8 cellular contexts compared by ENCODE assay signal in genomic region chr10:73625004-73625883, GRCh38. TPM values are rescaled to one million over a fixed set of nuclear protein-coding genes. Genes with fewer than 3 reads are reported as not detected.
A peak's percentile ranks its signal among the peaks of the same experiment; 100 is the strongest.
DNase-seq lines count a peak whose midpoint lies in the region; ATAC-seq and TF ChIP-seq lines count a peak whose summit lies in the region.

No MANE protein-coding gene starts in this region.

- under 1% methylated on average over 45 of the region's 46 CpGs for WGBS in mesenchymal stem cell
- 1% methylated on average over 44 to 45 of the region's 46 CpGs for WGBS in thyroid gland, 2 donors

- peak overlapping the region; percentile 95 for H3K9ac ChIP-seq in endocrine pancreas (ENCODE audit: control insufficient read depth, insufficient read depth, low read length)
- H3K9ac ChIP-seq in mesenchymal stem cell (ENCODE audit: low read length), result peak overlapping the region; percentile 98

- no peak overlapping the region for H2BK12ac ChIP-seq in mesenchymal stem cell (ENCODE audit: low read length in 2 of 2)

- H2BK120ac ChIP-seq in mesenchymal stem cell (ENCODE audit: low read depth, low read length), result no peak overlapping the region

- DNase-seq in COLO668 (lab: John Stamatoyannopoulos, UW; ENCODE audit: unreplicated experiment), result peak; percentile 32
- DNase-seq in SJSA1 (ENCODE audit: low read depth in 1 of 2, low spot score in 2 of 2), result peak in 1 of 2 experiments; percentile 44
- DNase-seq in mesenchymal stem cell, result peak; percentile 60
- peak; percentile 19 to 37 for DNase-seq in thyroid gland
- no peak for DNase-seq in NCI-H1048 (lab: John Stamatoyannopoulos, UW)

- H2BK15ac ChIP-seq in mesenchymal stem cell (ENCODE audit: low read depth, poor library complexity, severe bottlenecking), result peak overlapping the region; percentile 31

- ATAC-seq in GM19043 (IDR thresholded peaks at IDR 0.05; ENCODE audit: low read depth, unreplicated experiment) (peak; percentile 20), HG03354 (IDR thresholded peaks at IDR 0.05; ENCODE audit: poor library complexity, severe bottlenecking, unreplicated experiment) (peak; percentile 53)

- peak overlapping the region; percentile 53 for H3K4me3 ChIP-seq in SJSA1
- peak overlapping the region; percentile 76 for H3K4me3 ChIP-seq in endocrine pancreas (ENCODE audit: control insufficient read depth, insufficient read depth, low read length)
- H3K4me3 ChIP-seq in mesenchymal stem cell (ENCODE audit: insufficient read depth in 1 of 2, low read depth in 1 of 2, low read length in 2 of 2), result peak overlapping the region; percentile 78 to 92
- H3K4me3 ChIP-seq in thyroid gland (replicated peaks in 1 of 3), result peak overlapping the region; percentile 51 to 86 (median 84)

- H3K36me3 ChIP-seq in SJSA1 (peaks cover 7% of the 10 kb centered on the region; the same call in 1 of the 2 replicates), endocrine pancreas (ENCODE audit: control insufficient read depth, insufficient read depth, low read length) (no peaks in the 10 kb centered on the region), mesenchymal stem cell (ENCODE audit: control insufficient read depth in 1 of 2, insufficient read depth in 2 of 2, low read depth in 1 of 2, low read length in 2 of 2) (no peaks in the 10 kb centered on the region), thyroid gland (no peaks in the 10 kb centered on the region)

- H3K27me3 ChIP-seq in SJSA1 (replicated peaks) (no peaks in the 10 kb centered on the region), endocrine pancreas (ENCODE audit: control insufficient read depth, insufficient read depth, low read length) (no peaks in the 10 kb centered on the region), mesenchymal stem cell (ENCODE audit: control insufficient read depth in 1 of 2, insufficient read depth in 1 of 2, low read length in 2 of 2) (no peaks in the 10 kb centered on the region), thyroid gland (no peaks in the 10 kb centered on the region)

- no peak overlapping the region for H2BK5ac ChIP-seq in mesenchymal stem cell (ENCODE audit: low read depth, low read length, poor library complexity, severe bottlenecking)

- TF ChIP-seq POLR2A in thyroid gland (IDR thresholded peaks at IDR 0.05), result peak in 1 of 2 donors; percentile 23

- H3K9me3 ChIP-seq in SJSA1 (replicated peaks), result no peaks in the 10 kb centered on the region
- no peaks in the 10 kb centered on the region for H3K9me3 ChIP-seq in endocrine pancreas (ENCODE audit: control insufficient read depth, low read length)
- no peaks in the 10 kb centered on the region for H3K9me3 ChIP-seq in mesenchymal stem cell (ENCODE audit: control insufficient read depth, low read length)
- no peaks in the 10 kb centered on the region for H3K9me3 ChIP-seq in thyroid gland

- no peak overlapping the region for H3K23ac ChIP-seq in mesenchymal stem cell (ENCODE audit: low read length in 2 of 2)

- H3K27ac ChIP-seq in SJSA1, result peak overlapping the region; percentile 55
- peak overlapping the region; percentile 69 for H3K27ac ChIP-seq in mesenchymal stem cell (ENCODE audit: low read length, poor library complexity, severe bottlenecking)
- peak overlapping the region; percentile 46 to 87 (median 69) for H3K27ac ChIP-seq in thyroid gland

- H3K4me1 ChIP-seq in SJSA1 (replicated peaks) (peaks cover 7% of the 10 kb centered on the region), endocrine pancreas (ENCODE audit: control insufficient read depth, insufficient read depth, low read length) (no peaks in the 10 kb centered on the region), mesenchymal stem cell (ENCODE audit: control insufficient read depth, insufficient read depth, low read depth, low read length) (peaks cover 12% of the 10 kb centered on the region), thyroid gland (peaks cover 3 to 22% of the 10 kb centered on the region in 2 donors)

- peak overlapping the region; percentile 5 to 9 for H3K18ac ChIP-seq in mesenchymal stem cell (ENCODE audit: low read depth in 1 of 2, low read length in 2 of 2)

- H4K91ac ChIP-seq in mesenchymal stem cell (ENCODE audit: low read length), result no peak overlapping the region

- peak overlapping the region; percentile 39 for H2AFZ ChIP-seq in mesenchymal stem cell (ENCODE audit: low read depth, low read length)

- H3K4me2 ChIP-seq in mesenchymal stem cell (ENCODE audit: low read length, poor library complexity, severe bottlenecking), result peak overlapping the region; percentile 76

- no peak overlapping the region for H3K4ac ChIP-seq in mesenchymal stem cell (ENCODE audit: low read depth in 1 of 2, low read length in 2 of 2)

- no peak overlapping the region for H3K14ac ChIP-seq in mesenchymal stem cell (ENCODE audit: low read length in 2 of 2)

- H2AK5ac ChIP-seq in mesenchymal stem cell (ENCODE audit: low read length, severe bottlenecking), result no peak overlapping the region

- intact Hi-C loops in thyroid gland (cut with DNase I), result loop anchor here (5.0 kb wide), 1 partner anchor 53 kb away; no protein-coding TSS in a partner anchor

- peaks cover 21% of the 10 kb centered on the region for H3K79me1 ChIP-seq in mesenchymal stem cell (replicated peaks; ENCODE audit: low read length, poor library complexity, severe bottlenecking)

- TF ChIP-seq CTCF in thyroid gland (IDR thresholded peaks at IDR 0.05), result no peak

- H4K8ac ChIP-seq in mesenchymal stem cell (ENCODE audit: low read length), result no peak overlapping the region

RNA-seq across cellular contexts. Expression of gene MYOZ1, which starts 16.0 kb away (rescaled TPM):
- total RNA-seq in SJSA1 (2014; rRNA removed; shearing (Covaris generic)), result not detected in 2 replicates
- polyA plus RNA-seq in mesenchymal stem cell (2013, experiment 1 of 2), result 0.07 TPM
- polyA plus RNA-seq in mesenchymal stem cell (2013, experiment 2 of 2), result 0.07 TPM
- total RNA-seq in thyroid gland, result 1 to 10 TPM; 2.0 to 7.0 (median 5.1) TPM

RNA-seq across cellular contexts. Expression of gene SYNPO2L, which starts 30.6 kb away (rescaled TPM):
- total RNA-seq in SJSA1 (2014; rRNA removed; shearing (Covaris generic)), result not detected in 2 replicates
- polyA plus RNA-seq in mesenchymal stem cell (2013, experiment 1 of 2), result 0.54 TPM
- polyA plus RNA-seq in mesenchymal stem cell (2013, experiment 2 of 2), result 0.42 TPM
- not detected for total RNA-seq in thyroid gland

RNA-seq across cellular contexts. Expression of gene USP54, which starts 34.1 kb away (rescaled TPM):
- total RNA-seq in SJSA1 (2014; rRNA removed; shearing (Covaris generic)), result 6.7 and 17.5 TPM in 2 replicates
- polyA plus RNA-seq in mesenchymal stem cell (2013, experiment 1 of 2), result 6.2 TPM
- polyA plus RNA-seq in mesenchymal stem cell (2013, experiment 2 of 2), result 5.8 TPM
- total RNA-seq in thyroid gland, result 100 to 1,000 TPM; 159 to 315 (median 201) TPM
